ENCODE assay signal across 1 cellular context in the genomic region with DNA sequence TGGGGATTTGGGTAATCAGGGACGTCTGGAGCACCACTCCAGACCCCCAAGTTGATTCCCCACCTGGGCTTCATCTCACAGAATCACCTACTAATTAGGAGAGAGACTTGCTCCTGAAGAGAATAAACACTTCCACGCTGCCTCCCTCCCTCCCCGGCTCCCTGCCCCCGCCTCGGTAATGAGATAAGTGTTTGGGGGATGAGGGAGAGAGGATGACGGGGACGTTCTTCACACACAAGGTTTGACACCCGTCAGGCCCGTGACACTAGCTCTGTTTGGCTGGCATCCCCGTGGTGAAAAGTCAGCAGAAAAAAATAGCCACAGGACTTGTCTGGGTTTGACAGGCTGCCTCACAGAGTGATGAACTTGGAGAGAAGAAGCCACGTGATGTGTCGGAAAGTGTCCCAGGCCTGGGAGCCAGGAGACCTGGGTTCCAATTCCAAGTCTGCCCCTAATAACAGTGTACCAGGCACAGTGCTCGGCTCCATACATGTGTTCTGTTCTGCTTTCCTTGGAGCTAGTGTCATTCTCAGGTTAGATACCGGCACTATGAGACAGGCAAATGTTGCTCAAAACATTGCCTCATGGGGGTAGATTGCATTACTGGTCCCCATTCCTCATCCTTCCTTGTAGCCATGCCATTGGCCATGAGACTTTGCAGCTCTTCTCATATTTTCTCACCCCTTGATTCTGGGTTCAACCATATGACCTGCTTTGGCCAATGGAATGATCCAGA.
TF ChIP-seq lines count a peak whose summit lies in the region.

No MANE protein-coding gene starts in this region.

TF ChIP-seq in HepG2, 621 proteins besides CTCF, POLR2A, EP300 and RAD21 (continued from another document):
- TF ChIP-seq ZSCAN9 (CRISPR knock-in tag; IDR thresholded peaks at IDR 0.05; ENCODE audit: borderline replicate concordance) (no peak), JUN (CRISPR knock-in tag; IDR thresholded peaks at IDR 0.05) (no peak), ATM (IDR thresholded peaks at IDR 0.05; ENCODE audit: borderline replicate concordance) (no peak), SRSF4 (IDR thresholded peaks at IDR 0.05; ENCODE audit: low read depth, low read length, poor library complexity, severe bottlenecking) (no peak), CCDC6 (CRISPR knock-in tag; IDR thresholded peaks at IDR 0.05) (no peak), ZFP41 (CRISPR knock-in tag; IDR thresholded peaks at IDR 0.05; ENCODE audit: borderline replicate concordance) (no peak), GABPB1 (CRISPR knock-in tag; IDR thresholded peaks at IDR 0.05) (no peak), ZNF33A (CRISPR knock-in tag; IDR thresholded peaks at IDR 0.05; ENCODE audit: borderline replicate concordance) (no peak), DNMT1 (CRISPR knock-in tag; IDR thresholded peaks at IDR 0.05) (no peak), CBX1 (IDR thresholded peaks at IDR 0.05; ENCODE audit: low read depth) (no peak), FOXA1 (IDR thresholded peaks at IDR 0.05) (no peak), FOXA1 (CRISPR knock-in tag; IDR thresholded peaks at IDR 0.05) (no peak)
- TF ChIP-seq, protein P1, sequence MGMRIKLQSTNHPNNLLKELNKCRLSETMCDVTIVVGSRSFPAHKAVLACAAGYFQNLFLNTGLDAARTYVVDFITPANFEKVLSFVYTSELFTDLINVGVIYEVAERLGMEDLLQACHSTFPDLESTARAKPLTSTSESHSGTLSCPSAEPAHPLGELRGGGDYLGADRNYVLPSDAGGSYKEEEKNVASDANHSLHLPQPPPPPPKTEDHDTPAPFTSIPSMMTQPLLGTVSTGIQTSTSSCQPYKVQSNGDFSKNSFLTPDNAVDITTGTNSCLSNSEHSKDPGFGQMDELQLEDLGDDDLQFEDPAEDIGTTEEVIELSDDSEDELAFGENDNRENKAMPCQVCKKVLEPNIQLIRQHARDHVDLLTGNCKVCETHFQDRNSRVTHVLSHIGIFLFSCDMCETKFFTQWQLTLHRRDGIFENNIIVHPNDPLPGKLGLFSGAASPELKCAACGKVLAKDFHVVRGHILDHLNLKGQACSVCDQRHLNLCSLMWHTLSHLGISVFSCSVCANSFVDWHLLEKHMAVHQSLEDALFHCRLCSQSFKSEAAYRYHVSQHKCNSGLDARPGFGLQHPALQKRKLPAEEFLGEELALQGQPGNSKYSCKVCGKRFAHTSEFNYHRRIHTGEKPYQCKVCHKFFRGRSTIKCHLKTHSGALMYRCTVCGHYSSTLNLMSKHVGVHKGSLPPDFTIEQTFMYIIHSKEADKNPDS (CRISPR knock-in tag; IDR thresholded peaks at IDR 0.05) = no peak
